ENCODE assay signal across 8 cellular contexts in the genomic region with DNA sequence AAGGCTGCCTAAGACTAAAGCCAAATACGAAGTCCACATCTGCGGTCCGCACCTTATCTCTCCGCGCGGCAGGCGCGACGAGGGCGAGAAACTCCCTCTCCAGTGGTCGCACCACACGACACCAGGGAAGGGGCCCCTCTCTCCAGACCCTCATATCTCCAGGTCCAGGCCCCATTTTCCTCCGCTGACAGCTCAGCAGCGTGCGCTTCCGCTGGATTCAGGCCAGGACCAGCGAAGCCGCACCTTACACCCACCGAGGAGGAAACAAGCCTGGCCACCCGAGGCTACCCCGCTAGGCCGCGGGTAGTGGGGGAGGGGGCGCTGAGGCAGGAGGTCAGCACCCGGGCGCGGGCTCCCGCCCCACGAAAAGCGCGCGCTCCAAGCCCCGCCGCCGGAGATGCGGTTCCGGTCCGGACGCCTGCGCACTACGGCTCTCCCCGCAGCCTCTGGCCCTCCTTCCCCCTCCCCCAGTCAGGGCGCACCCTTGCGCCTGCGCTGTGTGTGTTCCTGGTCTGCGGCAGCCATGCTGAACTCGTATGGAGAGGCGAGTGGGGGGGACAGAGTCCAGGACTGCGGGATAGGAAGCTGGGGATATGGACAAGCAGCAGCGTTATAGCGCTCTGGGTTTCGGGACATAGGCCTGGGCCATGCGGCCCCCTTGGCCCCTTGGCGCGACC. TPM values are rescaled to one million over a fixed set of nuclear protein-coding genes. Genes with fewer than 3 reads are reported as not detected.
DNase-seq lines count a peak whose midpoint lies in the region; ATAC-seq, FAIRE-seq and TF ChIP-seq lines count a peak whose summit lies in the region.

A gene (plus strand): TSS at position 502 of the 677 bp plus-strand sequence. CDS start 4,305 bp downstream, outside the sequence.

- peak within 1 kb of the TSS; percentile 98 for H3K27ac Mint-ChIP-seq in activated T-helper 2 cell treated with anti-CD3 and anti-CD28 coated beads, Interferon-gamma antibody, Interleukin-2, Interleukin-4, amounts not matched to agents 10 μg/mL and 5 μg/mL and 100 μg/mL, durations not matched to agents 14 hours and 24 hours and 36 hours
- peak within 1 kb of the TSS; percentile 91 to 97 for H3K27ac Mint-ChIP-seq in natural killer cell

- peaks cover 25% of the 10 kb centered on the region for H3K36me3 ChIP-seq in RWPE2 (ENCODE audit: low read depth)

- H3K36me3 Mint-ChIP-seq in activated T-helper 2 cell treated with anti-CD3 and anti-CD28 coated beads, Interferon-gamma antibody, Interleukin-2, Interleukin-4, amounts not matched to agents 10 μg/mL and 5 μg/mL and 100 μg/mL, durations not matched to agents 14 hours and 24 hours and 36 hours (ENCODE audit: low read depth): peaks cover 35% of the 10 kb centered on the region
- H3K36me3 Mint-ChIP-seq in natural killer cell: peaks cover 3% of the 10 kb centered on the region

- peak within 1 kb of the TSS; percentile 94 for H3K4me3 Mint-ChIP-seq in activated T-helper 2 cell treated with anti-CD3 and anti-CD28 coated beads, Interferon-gamma antibody, Interleukin-2, Interleukin-4, amounts not matched to agents 10 μg/mL and 5 μg/mL and 100 μg/mL, durations not matched to agents 14 hours and 24 hours and 36 hours (ENCODE audit: low read depth)
- H3K4me3 Mint-ChIP-seq in natural killer cell: peak within 1 kb of the TSS; percentile 96

- intact Hi-C loops in activated T-helper 2 cell treated with anti-CD3 and anti-CD28 coated beads, Interferon-gamma antibody, Interleukin-2, Interleukin-4, amounts not matched to agents 10 μg/mL and 5 μg/mL and 100 μg/mL, durations not matched to agents 14 hours and 24 hours and 36 hours (cut with micrococcal nuclease): loop anchor here (1.0 to 2.0 kb wide), 2 partner anchors 23 to 35 kb away; no protein-coding TSS in a partner anchor
- intact Hi-C loops in natural killer cell (cut with micrococcal nuclease): loop anchor here (1.0 kb wide), 1 partner anchor 15 kb away; a partner anchor contains a TSS

- no peak for FAIRE-seq in D721Med (lab: Jason Lieb, UNC)

- peak within 1 kb of the TSS; percentile 84 for H3K4me3 ChIP-seq in LNCaP clone FGC (ENCODE audit: low read depth, low read length)
- H3K4me3 ChIP-seq in RWPE2 (ENCODE audit: severe bottlenecking): peak within 1 kb of the TSS; percentile 54
- H3K4me3 ChIP-seq in fibroblast of mammary gland (ENCODE audit: control insufficient read depth, low read depth, low read length): peak within 1 kb of the TSS; percentile 98

- no peaks in the 10 kb centered on the region for H3K4me1 ChIP-seq in RWPE2 (ENCODE audit: insufficient read depth, poor library complexity, severe bottlenecking)

- ATAC-seq in GM21825 (IDR thresholded peaks at IDR 0.05; ENCODE audit: unreplicated experiment) (peak; percentile 28), RWPE2 (ENCODE audit: low read depth) (peak; percentile 28), natural killer cell (peak; percentile 44 to 67 (median 52))

- H3K9me3 Mint-ChIP-seq in activated T-helper 2 cell treated with anti-CD3 and anti-CD28 coated beads, Interferon-gamma antibody, Interleukin-2, Interleukin-4, amounts not matched to agents 10 μg/mL and 5 μg/mL and 100 μg/mL, durations not matched to agents 14 hours and 24 hours and 36 hours: no peaks in the 10 kb centered on the region
- no peaks in the 10 kb centered on the region for H3K9me3 Mint-ChIP-seq in natural killer cell

- no peaks in the 10 kb centered on the region for H3K27me3 Mint-ChIP-seq in activated T-helper 2 cell treated with anti-CD3 and anti-CD28 coated beads, Interferon-gamma antibody, Interleukin-2, Interleukin-4, amounts not matched to agents 10 μg/mL and 5 μg/mL and 100 μg/mL, durations not matched to agents 14 hours and 24 hours and 36 hours (ENCODE audit: low read depth)
- no peaks in the 10 kb centered on the region for H3K27me3 Mint-ChIP-seq in natural killer cell (ENCODE audit: low read depth in 2 of 2)

- H3K9me3 ChIP-seq in RWPE2 (ENCODE audit: severe bottlenecking): no peaks in the 10 kb centered on the region

- TF ChIP-seq CTCF in D721Med (IDR thresholded peaks at IDR 0.05; ENCODE audit: insufficient read depth, missing control alignments): no peak
- TF ChIP-seq CTCF in LNCaP clone FGC (IDR thresholded peaks at IDR 0.05; ENCODE audit: control insufficient read depth, extremely low read depth, insufficient read depth): no peak
- no peak for TF ChIP-seq CTCF in RWPE2 (IDR thresholded peaks at IDR 0.05; ENCODE audit: poor library complexity, severe bottlenecking)
- TF ChIP-seq CTCF in fibroblast of mammary gland (conservative IDR thresholded peaks at IDR 0.05; ENCODE audit: control insufficient read depth, insufficient read depth, low read depth, low read length): no peak
- no peak for TF ChIP-seq CTCF in natural killer cell (IDR thresholded peaks at IDR 0.05)

- peak within 1 kb of the TSS; percentile 99 for H3K27ac ChIP-seq in RWPE2 (ENCODE audit: poor library complexity, severe bottlenecking)

- H3K27me3 ChIP-seq in RWPE2 (ENCODE audit: insufficient read depth, poor library complexity, severe bottlenecking): no peaks in the 10 kb centered on the region

- peaks cover 30% of the 10 kb centered on the region for H3K4me1 Mint-ChIP-seq in activated T-helper 2 cell treated with anti-CD3 and anti-CD28 coated beads, Interferon-gamma antibody, Interleukin-2, Interleukin-4, amounts not matched to agents 10 μg/mL and 5 μg/mL and 100 μg/mL, durations not matched to agents 14 hours and 24 hours and 36 hours (ENCODE audit: low read depth)
- peaks cover 55 to 65% of the 10 kb centered on the region in 2 donors for H3K4me1 Mint-ChIP-seq in natural killer cell

- DNase-seq in D721Med (ENCODE audit: insufficient read length, low spot score) (peak; percentile 61), LNCaP clone FGC (ENCODE audit: low read depth) (peak; percentile 88), RWPE2 (ENCODE audit: low spot score) (peak; percentile 95), fibroblast of mammary gland (ENCODE audit: low read depth) (peak; percentile 95), natural killer cell (peak; percentile 95)
- peak; percentile 97 for DNase-seq in activated T-helper 2 cell treated with anti-CD3 and anti-CD28 coated beads, Interferon-gamma antibody, Interleukin-2, Interleukin-4, amounts not matched to agents 10 μg/mL and 5 μg/mL and 100 μg/mL, durations not matched to agents 14 hours and 24 hours and 36 hours (ENCODE audit: low spot score)
- peak; percentile 93 to 99 (median 96) for DNase-seq in stimulated activated naive CD4-positive, alpha-beta T cell (lab: John Stamatoyannopoulos, UW)

RNA-seq across cellular contexts. Expression of the gene that starts here (rescaled TPM):
- total RNA-seq in activated T-helper 2 cell treated with anti-CD3 and anti-CD28 coated beads, Interferon-gamma antibody, Interleukin-2, Interleukin-4, amounts not matched to agents 10 μg/mL and 5 μg/mL and 100 μg/mL, durations not matched to agents 14 hours and 24 hours and 36 hours: 295 and 306 TPM in 2 replicates
- total RNA-seq in natural killer cell: 100 to 1,000 TPM; 653 to 886 (median 714) TPM

Comparison
In these comparisons a context has a peak if more than half of its experiments do, and no peak if none do; other contexts are left out.
1. Peak in every context shown above with its lines: DNase-seq, ATAC-seq, H3K4me3 ChIP-seq and H3K27ac ChIP-seq.